Comparison of ENCODE assay signal across 1 cellular context in the genomic region with DNA sequence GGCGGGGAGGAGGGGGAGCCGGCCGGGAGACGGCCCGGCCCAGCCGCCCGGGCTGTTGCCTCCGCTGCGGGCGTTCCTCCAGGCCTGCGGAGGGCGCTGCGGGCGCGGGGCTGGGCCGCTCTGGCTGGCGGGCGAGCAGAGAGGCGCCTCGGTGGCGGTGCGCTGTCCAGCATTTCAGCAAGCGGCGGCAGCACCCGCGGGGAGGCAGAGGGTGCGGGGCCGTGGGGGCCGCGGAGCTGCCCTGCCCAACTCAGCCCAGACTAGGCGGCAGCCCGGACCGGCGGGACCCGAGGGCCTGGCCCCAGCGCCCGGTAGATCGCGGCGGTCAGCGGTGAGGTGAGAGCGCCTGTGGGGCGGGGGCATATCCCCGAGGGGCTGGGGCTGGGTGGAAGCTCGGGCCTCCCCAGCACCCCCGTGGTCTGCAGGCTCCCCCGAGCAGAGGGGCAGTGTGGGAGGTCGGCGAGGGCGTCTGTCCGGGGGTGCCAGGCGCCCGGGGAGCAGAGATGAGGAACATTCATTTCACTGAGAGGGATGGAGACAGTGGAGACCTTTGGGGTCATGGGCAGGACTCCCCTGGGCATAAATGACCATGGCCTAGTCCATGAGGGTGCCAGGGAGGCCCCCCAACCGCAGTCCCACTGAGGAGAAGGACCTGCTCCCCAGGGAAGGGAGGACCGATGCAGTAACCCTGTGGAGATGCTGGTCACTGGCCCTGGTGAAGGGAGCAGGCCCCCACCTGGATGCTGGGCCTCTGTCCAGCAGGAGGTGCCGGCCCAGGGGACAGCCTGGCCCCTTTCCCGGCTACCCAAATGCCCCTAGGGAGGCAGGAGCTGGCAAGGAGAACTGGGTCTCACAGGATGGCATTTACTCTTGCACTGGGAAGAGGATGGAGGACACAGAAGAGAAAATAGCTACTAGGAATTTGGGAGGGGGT.
TF ChIP-seq lines count a peak whose summit lies in the region.

A gene with protein sequence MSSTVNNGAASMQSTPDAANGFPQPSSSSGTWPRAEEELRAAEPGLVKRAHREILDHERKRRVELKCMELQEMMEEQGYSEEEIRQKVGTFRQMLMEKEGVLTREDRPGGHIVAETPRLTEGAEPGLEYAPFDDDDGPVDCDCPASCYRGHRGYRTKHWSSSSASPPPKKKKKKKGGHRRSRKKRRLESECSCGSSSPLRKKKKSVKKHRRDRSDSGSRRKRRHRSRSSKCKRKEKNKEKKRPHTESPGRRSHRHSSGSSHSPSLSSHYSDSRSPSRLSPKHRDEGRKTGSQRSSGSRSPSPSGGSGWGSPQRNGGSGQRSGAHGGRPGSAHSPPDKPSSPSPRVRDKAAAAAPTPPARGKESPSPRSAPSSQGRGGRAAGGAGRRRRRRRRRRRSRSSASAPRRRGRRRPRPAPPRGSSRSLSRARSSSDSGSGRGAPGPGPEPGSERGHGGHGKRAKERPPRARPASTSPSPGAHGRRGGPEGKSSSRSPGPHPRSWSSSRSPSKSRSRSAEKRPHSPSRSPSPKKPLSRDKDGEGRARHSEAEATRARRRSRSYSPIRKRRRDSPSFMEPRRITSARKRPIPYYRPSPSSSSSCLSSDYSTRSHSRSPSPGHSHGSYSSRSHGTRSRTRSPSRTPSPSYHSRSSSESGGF (plus strand): TSS at position 165 of the 934 bp plus-strand sequence. CDS start 33,171 bp downstream, outside the sequence.

TF ChIP-seq in K562, 482 proteins besides CTCF, POLR2A, EP300 and RAD21 (continued from another document and continues in another):
- TF ChIP-seq, protein P1, sequence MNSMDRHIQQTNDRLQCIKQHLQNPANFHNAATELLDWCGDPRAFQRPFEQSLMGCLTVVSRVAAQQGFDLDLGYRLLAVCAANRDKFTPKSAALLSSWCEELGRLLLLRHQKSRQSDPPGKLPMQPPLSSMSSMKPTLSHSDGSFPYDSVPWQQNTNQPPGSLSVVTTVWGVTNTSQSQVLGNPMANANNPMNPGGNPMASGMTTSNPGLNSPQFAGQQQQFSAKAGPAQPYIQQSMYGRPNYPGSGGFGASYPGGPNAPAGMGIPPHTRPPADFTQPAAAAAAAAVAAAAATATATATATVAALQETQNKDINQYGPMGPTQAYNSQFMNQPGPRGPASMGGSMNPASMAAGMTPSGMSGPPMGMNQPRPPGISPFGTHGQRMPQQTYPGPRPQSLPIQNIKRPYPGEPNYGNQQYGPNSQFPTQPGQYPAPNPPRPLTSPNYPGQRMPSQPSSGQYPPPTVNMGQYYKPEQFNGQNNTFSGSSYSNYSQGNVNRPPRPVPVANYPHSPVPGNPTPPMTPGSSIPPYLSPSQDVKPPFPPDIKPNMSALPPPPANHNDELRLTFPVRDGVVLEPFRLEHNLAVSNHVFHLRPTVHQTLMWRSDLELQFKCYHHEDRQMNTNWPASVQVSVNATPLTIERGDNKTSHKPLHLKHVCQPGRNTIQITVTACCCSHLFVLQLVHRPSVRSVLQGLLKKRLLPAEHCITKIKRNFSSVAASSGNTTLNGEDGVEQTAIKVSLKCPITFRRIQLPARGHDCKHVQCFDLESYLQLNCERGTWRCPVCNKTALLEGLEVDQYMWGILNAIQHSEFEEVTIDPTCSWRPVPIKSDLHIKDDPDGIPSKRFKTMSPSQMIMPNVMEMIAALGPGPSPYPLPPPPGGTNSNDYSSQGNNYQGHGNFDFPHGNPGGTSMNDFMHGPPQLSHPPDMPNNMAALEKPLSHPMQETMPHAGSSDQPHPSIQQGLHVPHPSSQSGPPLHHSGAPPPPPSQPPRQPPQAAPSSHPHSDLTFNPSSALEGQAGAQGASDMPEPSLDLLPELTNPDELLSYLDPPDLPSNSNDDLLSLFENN (IDR thresholded peaks at IDR 0.05; ENCODE audit: low read depth in 2 of 2, low read length in 2 of 2) = peak in 1 of 2 experiments; percentile 54; a peak in 1 of 4 replicates
- peak; percentile 95 for TF ChIP-seq PRMT5 (CRISPR knock-in tag; IDR thresholded peaks at IDR 0.05)
- TF ChIP-seq ZNF830 (CRISPR knock-in tag; IDR thresholded peaks at IDR 0.05) = no peak
- TF ChIP-seq LEF1 (IDR thresholded peaks at IDR 0.05) = no peak
- no peak for TF ChIP-seq GATAD2A (IDR thresholded peaks at IDR 0.05)
- TF ChIP-seq, protein P2, sequence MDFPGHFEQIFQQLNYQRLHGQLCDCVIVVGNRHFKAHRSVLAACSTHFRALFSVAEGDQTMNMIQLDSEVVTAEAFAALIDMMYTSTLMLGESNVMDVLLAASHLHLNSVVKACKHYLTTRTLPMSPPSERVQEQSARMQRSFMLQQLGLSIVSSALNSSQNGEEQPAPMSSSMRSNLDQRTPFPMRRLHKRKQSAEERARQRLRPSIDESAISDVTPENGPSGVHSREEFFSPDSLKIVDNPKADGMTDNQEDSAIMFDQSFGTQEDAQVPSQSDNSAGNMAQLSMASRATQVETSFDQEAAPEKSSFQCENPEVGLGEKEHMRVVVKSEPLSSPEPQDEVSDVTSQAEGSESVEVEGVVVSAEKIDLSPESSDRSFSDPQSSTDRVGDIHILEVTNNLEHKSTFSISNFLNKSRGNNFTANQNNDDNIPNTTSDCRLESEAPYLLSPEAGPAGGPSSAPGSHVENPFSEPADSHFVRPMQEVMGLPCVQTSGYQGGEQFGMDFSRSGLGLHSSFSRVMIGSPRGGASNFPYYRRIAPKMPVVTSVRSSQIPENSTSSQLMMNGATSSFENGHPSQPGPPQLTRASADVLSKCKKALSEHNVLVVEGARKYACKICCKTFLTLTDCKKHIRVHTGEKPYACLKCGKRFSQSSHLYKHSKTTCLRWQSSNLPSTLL (IDR thresholded peaks at IDR 0.05) = no peak
- TF ChIP-seq ZKSCAN8 (CRISPR knock-in tag; IDR thresholded peaks at IDR 0.05) = no peak
- TF ChIP-seq YY1 (IDR thresholded peaks at IDR 0.05; ENCODE audit: borderline replicate concordance in 1 of 3, control insufficient read depth in 1 of 3, extremely low read depth in 1 of 3, insufficient read depth in 3 of 3, insufficient read length in 1 of 3, insufficient replicate concordance in 2 of 3, low read depth in 1 of 3, low read length in 2 of 3) = peak in 2 of 3 experiments; percentile 63 to 70
- TF ChIP-seq, protein P3, sequence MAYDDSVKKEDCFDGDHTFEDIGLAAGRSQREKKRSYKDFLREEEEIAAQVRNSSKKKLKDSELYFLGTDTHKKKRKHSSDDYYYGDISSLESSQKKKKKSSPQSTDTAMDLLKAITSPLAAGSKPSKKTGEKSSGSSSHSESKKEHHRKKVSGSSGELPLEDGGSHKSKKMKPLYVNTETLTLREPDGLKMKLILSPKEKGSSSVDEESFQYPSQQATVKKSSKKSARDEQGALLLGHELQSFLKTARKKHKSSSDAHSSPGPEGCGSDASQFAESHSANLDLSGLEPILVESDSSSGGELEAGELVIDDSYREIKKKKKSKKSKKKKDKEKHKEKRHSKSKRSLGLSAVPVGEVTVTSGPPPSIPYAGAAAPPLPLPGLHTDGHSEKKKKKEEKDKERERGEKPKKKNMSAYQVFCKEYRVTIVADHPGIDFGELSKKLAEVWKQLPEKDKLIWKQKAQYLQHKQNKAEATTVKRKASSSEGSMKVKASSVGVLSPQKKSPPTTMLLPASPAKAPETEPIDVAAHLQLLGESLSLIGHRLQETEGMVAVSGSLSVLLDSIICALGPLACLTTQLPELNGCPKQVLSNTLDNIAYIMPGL (CRISPR knock-in tag; IDR thresholded peaks at IDR 0.05) = peak; percentile 95
- no peak for TF ChIP-seq NCOR1 (IDR thresholded peaks at IDR 0.05)
- TF ChIP-seq ZNF77 (CRISPR knock-in tag; IDR thresholded peaks at IDR 0.05) = no peak
- TF ChIP-seq, protein P4, sequence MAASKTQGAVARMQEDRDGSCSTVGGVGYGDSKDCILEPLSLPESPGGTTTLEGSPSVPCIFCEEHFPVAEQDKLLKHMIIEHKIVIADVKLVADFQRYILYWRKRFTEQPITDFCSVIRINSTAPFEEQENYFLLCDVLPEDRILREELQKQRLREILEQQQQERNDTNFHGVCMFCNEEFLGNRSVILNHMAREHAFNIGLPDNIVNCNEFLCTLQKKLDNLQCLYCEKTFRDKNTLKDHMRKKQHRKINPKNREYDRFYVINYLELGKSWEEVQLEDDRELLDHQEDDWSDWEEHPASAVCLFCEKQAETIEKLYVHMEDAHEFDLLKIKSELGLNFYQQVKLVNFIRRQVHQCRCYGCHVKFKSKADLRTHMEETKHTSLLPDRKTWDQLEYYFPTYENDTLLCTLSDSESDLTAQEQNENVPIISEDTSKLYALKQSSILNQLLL (CRISPR knock-in tag; IDR thresholded peaks at IDR 0.05; ENCODE audit: borderline replicate concordance) = no peak
- TF ChIP-seq, protein P5, sequence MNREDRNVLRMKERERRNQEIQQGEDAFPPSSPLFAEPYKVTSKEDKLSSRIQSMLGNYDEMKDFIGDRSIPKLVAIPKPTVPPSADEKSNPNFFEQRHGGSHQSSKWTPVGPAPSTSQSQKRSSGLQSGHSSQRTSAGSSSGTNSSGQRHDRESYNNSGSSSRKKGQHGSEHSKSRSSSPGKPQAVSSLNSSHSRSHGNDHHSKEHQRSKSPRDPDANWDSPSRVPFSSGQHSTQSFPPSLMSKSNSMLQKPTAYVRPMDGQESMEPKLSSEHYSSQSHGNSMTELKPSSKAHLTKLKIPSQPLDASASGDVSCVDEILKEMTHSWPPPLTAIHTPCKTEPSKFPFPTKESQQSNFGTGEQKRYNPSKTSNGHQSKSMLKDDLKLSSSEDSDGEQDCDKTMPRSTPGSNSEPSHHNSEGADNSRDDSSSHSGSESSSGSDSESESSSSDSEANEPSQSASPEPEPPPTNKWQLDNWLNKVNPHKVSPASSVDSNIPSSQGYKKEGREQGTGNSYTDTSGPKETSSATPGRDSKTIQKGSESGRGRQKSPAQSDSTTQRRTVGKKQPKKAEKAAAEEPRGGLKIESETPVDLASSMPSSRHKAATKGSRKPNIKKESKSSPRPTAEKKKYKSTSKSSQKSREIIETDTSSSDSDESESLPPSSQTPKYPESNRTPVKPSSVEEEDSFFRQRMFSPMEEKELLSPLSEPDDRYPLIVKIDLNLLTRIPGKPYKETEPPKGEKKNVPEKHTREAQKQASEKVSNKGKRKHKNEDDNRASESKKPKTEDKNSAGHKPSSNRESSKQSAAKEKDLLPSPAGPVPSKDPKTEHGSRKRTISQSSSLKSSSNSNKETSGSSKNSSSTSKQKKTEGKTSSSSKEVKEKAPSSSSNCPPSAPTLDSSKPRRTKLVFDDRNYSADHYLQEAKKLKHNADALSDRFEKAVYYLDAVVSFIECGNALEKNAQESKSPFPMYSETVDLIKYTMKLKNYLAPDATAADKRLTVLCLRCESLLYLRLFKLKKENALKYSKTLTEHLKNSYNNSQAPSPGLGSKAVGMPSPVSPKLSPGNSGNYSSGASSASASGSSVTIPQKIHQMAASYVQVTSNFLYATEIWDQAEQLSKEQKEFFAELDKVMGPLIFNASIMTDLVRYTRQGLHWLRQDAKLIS (CRISPR knock-in tag; IDR thresholded peaks at IDR 0.05) = peak; percentile 64; the same call in 1 of the 2 replicates
- TF ChIP-seq, protein P6, sequence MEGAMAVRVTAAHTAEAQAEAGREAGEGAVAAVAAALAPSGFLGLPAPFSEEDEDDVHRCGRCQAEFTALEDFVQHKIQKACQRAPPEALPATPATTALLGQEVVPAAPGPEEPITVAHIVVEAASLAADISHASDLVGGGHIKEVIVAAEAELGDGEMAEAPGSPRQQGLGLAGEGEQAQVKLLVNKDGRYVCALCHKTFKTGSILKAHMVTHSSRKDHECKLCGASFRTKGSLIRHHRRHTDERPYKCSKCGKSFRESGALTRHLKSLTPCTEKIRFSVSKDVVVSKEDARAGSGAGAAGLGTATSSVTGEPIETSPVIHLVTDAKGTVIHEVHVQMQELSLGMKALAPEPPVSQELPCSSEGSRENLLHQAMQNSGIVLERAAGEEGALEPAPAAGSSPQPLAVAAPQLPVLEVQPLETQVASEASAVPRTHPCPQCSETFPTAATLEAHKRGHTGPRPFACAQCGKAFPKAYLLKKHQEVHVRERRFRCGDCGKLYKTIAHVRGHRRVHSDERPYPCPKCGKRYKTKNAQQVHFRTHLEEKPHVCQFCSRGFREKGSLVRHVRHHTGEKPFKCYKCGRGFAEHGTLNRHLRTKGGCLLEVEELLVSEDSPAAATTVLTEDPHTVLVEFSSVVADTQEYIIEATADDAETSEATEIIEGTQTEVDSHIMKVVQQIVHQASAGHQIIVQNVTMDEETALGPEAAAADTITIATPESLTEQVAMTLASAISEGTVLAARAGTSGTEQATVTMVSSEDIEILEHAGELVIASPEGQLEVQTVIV (CRISPR knock-in tag; IDR thresholded peaks at IDR 0.05; ENCODE audit: borderline replicate concordance) = no peak
- TF ChIP-seq ZNF347 (CRISPR knock-in tag; IDR thresholded peaks at IDR 0.05; ENCODE audit: low read depth) = no peak
- TF ChIP-seq, protein P7, sequence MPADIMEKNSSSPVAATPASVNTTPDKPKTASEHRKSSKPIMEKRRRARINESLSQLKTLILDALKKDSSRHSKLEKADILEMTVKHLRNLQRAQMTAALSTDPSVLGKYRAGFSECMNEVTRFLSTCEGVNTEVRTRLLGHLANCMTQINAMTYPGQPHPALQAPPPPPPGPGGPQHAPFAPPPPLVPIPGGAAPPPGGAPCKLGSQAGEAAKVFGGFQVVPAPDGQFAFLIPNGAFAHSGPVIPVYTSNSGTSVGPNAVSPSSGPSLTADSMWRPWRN (IDR thresholded peaks at IDR 0.05; ENCODE audit: low read depth) = no peak
- TF ChIP-seq, protein P8, sequence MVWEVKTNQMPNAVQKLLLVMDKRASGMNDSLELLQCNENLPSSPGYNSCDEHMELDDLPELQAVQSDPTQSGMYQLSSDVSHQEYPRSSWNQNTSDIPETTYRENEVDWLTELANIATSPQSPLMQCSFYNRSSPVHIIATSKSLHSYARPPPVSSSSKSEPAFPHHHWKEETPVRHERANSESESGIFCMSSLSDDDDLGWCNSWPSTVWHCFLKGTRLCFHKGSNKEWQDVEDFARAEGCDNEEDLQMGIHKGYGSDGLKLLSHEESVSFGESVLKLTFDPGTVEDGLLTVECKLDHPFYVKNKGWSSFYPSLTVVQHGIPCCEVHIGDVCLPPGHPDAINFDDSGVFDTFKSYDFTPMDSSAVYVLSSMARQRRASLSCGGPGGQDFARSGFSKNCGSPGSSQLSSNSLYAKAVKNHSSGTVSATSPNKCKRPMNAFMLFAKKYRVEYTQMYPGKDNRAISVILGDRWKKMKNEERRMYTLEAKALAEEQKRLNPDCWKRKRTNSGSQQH (CRISPR knock-in tag; IDR thresholded peaks at IDR 0.05) = no peak
- TF ChIP-seq NFRKB (IDR thresholded peaks at IDR 0.05; ENCODE audit: low read depth) = no peak
- no peak for TF ChIP-seq PML (IDR thresholded peaks at IDR 0.05; ENCODE audit: low read length)
- TF ChIP-seq ZNF57 (CRISPR knock-in tag; IDR thresholded peaks at IDR 0.05) = no peak
- TF ChIP-seq SRSF1 (IDR thresholded peaks at IDR 0.05; ENCODE audit: low read depth, low read length) = no peak
- TF ChIP-seq MCM2 (IDR thresholded peaks at IDR 0.05; ENCODE audit: low read depth) = no peak
- TF ChIP-seq SMARCC2 (IDR thresholded peaks at IDR 0.05; ENCODE audit: low read depth) = no peak
- 0 out of 2 replicates have a peak, but pooled peaks have one; percentile 41 for TF ChIP-seq SIN3B (IDR thresholded peaks at IDR 0.05; ENCODE audit: low read depth)
- TF ChIP-seq C11orf30 (IDR thresholded peaks at IDR 0.05; ENCODE audit: low read depth) = no peak
- TF ChIP-seq CEBPB (tag; IDR thresholded peaks at IDR 0.05) = no peak
- TF ChIP-seq ETV5 (CRISPR knock-in tag; IDR thresholded peaks at IDR 0.05; ENCODE audit: low read depth) = peak; percentile 55; the same call in 1 of the 2 replicates
- TF ChIP-seq, protein P9, sequence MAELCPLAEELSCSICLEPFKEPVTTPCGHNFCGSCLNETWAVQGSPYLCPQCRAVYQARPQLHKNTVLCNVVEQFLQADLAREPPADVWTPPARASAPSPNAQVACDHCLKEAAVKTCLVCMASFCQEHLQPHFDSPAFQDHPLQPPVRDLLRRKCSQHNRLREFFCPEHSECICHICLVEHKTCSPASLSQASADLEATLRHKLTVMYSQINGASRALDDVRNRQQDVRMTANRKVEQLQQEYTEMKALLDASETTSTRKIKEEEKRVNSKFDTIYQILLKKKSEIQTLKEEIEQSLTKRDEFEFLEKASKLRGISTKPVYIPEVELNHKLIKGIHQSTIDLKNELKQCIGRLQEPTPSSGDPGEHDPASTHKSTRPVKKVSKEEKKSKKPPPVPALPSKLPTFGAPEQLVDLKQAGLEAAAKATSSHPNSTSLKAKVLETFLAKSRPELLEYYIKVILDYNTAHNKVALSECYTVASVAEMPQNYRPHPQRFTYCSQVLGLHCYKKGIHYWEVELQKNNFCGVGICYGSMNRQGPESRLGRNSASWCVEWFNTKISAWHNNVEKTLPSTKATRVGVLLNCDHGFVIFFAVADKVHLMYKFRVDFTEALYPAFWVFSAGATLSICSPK (IDR thresholded peaks at IDR 0.05; ENCODE audit: borderline replicate concordance) = no peak
